19 cellular contexts compared by ENCODE assay signal in the genomic region with DNA sequence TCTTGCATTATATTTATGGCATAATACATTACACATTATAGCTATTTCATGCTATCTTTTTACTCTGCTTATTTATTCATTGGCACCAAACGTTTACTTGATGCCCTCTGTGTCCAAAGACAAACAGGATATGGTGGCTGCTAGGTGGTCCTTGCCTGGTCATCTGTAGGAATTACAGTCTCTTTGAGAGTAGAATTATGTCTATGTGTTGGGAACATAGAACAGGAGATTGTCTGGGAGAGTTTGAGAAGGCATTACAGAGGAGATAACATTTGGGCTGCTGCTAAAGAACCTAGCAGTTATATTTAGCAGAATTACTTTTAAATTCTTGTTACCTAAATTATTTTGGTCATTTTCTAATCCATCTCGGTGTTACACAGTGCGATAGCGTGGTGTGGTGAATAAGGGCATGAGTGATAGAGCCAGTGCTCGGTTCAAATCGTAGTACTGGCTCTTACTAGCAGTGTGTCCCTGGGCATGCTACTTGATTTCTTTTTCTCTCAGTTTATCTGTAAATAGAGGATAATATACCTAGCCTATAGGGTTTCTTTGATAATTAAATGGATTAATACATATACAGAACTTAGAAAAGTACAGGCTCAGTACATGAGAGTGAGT. TPM values are rescaled to one million over a fixed set of nuclear protein-coding genes. Genes with fewer than 3 reads are reported as not detected.
DNase-seq lines count a peak whose midpoint lies in the region; ATAC-seq and TF ChIP-seq lines count a peak whose summit lies in the region.
"Had no signal": no experiment of that assay in that cellular context is flagged by ENCODE, and none has a peak within 500 bp of the region (broad histone marks: within the 10 kb centered on the region; RNA-seq: fewer than 3 reads in every experiment).

No MANE protein-coding gene starts in this region.

- DNase-seq in Right ventricle myocardium inferior (ENCODE audit: missing footprints) (no peak), cardiac septum (ENCODE audit: low spot score) (no peak), glutamatergic neuron (no peak), left ventricle myocardium superior (no peak), GM20000 (ENCODE audit: low spot score) (no peak), BE2C (no peak)
- DNase-seq in activated effector memory CD4-positive, alpha-beta T cell treated with anti-CD3 and anti-CD28 coated beads, Interleukin-2, amount 50 U/mL, for 16 hours, result no peak
- DNase-seq: MM.1S; NCI-H1092; NCI-H1436; NCI-H226; NCI-H774; NK-92 treated with Interleukin-12 subunit alpha and Interleukin-12 subunit beta, amount 100 ng/mL, for 24 hours; T-helper 1 cell had no signal

- intact Hi-C loops in Right ventricle myocardium inferior (cut with DNase I) (no loop called here), cardiac septum (cut with DNase I) (no loop called here), left ventricle myocardium superior (cut with micrococcal nuclease) (no loop called here)

- no peak overlapping the region for H3K4me3 Mint-ChIP-seq in glutamatergic neuron (ENCODE audit: unreplicated experiment)
- H3K4me3 Mint-ChIP-seq: B cell had no signal

- H3K9me3 ChIP-seq in BE2C, result no peaks in the 10 kb centered on the region
- H3K9me3 ChIP-seq: SJSA1 had no signal

- peaks cover 11% of the 10 kb centered on the region for H3K4me1 ChIP-seq in BE2C
- H3K4me1 ChIP-seq: SJSA1 had no signal

- ATAC-seq in Right ventricle myocardium inferior, result peak; percentile 50
- peak; percentile 75 for ATAC-seq in left ventricle myocardium superior
- no peak for ATAC-seq in GM21723 (IDR thresholded peaks at IDR 0.05; ENCODE audit: unreplicated experiment)
- ATAC-seq: Panc1 had no signal

- H3K27me3 ChIP-seq in BE2C, result no peaks in the 10 kb centered on the region
- H3K27me3 ChIP-seq: SJSA1 had no signal

- no peaks in the 10 kb centered on the region for H3K27me3 Mint-ChIP-seq in glutamatergic neuron (ENCODE audit: unreplicated experiment)
- H3K27me3 Mint-ChIP-seq: B cell had no signal

- peak overlapping the region; percentile 63 for H3K27ac Mint-ChIP-seq in glutamatergic neuron (ENCODE audit: unreplicated experiment)
- H3K27ac Mint-ChIP-seq: B cell had no signal

- H3K4me3 ChIP-seq in BE2C (ENCODE audit: low read depth, low read length), result no peak overlapping the region
- H3K4me3 ChIP-seq: GM12878, SJSA1 had no signal

- H3K36me3 Mint-ChIP-seq in glutamatergic neuron (ENCODE audit: unreplicated experiment), result no peaks in the 10 kb centered on the region

- H3K4me1 Mint-ChIP-seq in glutamatergic neuron (ENCODE audit: low read depth, unreplicated experiment), result peaks cover 18% of the 10 kb centered on the region
- H3K4me1 Mint-ChIP-seq: B cell had no signal

- H3K36me3 ChIP-seq in BE2C, result peaks cover 30% of the 10 kb centered on the region

- TF ChIP-seq CTCF in glutamatergic neuron (IDR thresholded peaks at IDR 0.05; ENCODE audit: partially characterized antibody, unreplicated experiment) (no peak), GM20000 (IDR thresholded peaks at IDR 0.05; ENCODE audit: extremely low read depth, missing control alignments) (no peak), BE2C (IDR thresholded peaks at IDR 0.05; ENCODE audit: low read depth, low read length) (no peak)

- peaks cover 2% of the 10 kb centered on the region for H3K9me3 Mint-ChIP-seq in glutamatergic neuron (ENCODE audit: unreplicated experiment)

RNA-seq across cellular contexts. Expression of a gene that starts 20.5 kb away (rescaled TPM):
- 21.9 TPM for total RNA-seq in Right ventricle myocardium inferior
- 18.7 TPM for total RNA-seq in cardiac septum
- total RNA-seq in glutamatergic neuron (ENCODE audit: unreplicated experiment), result 18.0 TPM
- total RNA-seq in left ventricle myocardium superior, result 22.6 TPM
- 18.8 TPM for polyA plus RNA-seq in BE2C (2012; ENCODE audit: insufficient read depth, insufficient read length, low read depth)

RNA-seq across cellular contexts. Expression of a gene that starts 39.6 kb away (rescaled TPM):
- total RNA-seq in Right ventricle myocardium inferior, result 1.6 TPM
- 40.5 TPM for total RNA-seq in cardiac septum
- total RNA-seq in glutamatergic neuron (ENCODE audit: unreplicated experiment), result 2.0 TPM
- 2.0 TPM for total RNA-seq in left ventricle myocardium superior
- not detected for polyA plus RNA-seq in BE2C (2012; ENCODE audit: insufficient read depth, insufficient read length, low read depth)

Comparison
In these comparisons a context has a peak if more than half of its experiments do, and no peak if none do; other contexts are left out.
1. RNA of a gene that starts 39.6 kb away (total RNA-seq): 40.5 TPM in cardiac septum (single experiment); 2.0 TPM in glutamatergic neuron (single experiment), 2.0 TPM in left ventricle myocardium superior (single experiment) and 1.6 TPM in Right ventricle myocardium inferior (single experiment); every median in the first group is over 10 times any median in the second.